In genomic region chr12:32698285-32698684, GRCh38 we compare ENCODE assay signal across 1 cellular context.
TF ChIP-seq lines count a peak whose summit lies in the region.

No MANE protein-coding gene starts in this region.

TF ChIP-seq in SK-N-SH, 30 proteins besides CTCF, POLR2A, EP300 and RAD21 (continued from another document):
- TF ChIP-seq POLR2AphosphoS5 (IDR thresholded peaks at IDR 0.05; ENCODE audit: low read depth, low read length) (no peak), NRF1 (IDR thresholded peaks at IDR 0.05; ENCODE audit: low read depth, low read length) (no peak), IRF3 (IDR thresholded peaks at IDR 0.05; ENCODE audit: low read depth, low read length) (no peak)
